In the genomic region with DNA sequence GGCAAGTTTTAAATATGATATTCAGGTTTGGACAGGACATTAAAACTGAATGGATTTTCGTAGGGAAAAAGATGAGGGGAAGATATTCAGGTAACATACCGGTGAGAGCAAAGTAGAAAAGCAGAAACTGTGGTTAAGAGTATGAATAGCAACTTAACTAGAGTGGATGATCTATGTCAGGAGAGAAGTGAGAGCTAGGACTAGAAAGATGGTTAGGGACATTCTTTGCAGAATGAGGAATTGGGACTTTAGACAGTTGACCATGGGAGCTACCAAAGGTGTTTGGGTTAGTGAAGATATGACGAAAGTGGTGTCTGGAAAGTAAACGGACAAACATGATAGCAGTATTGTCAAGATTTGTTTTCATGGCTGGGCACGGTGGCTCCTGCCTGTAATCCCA, we compare ENCODE assay signal across 17 cellular contexts. TPM values are rescaled to one million over a fixed set of nuclear protein-coding genes. Genes with fewer than 3 reads are reported as not detected.
DNase-seq lines count a peak whose midpoint lies in the region; ATAC-seq and TF ChIP-seq lines count a peak whose summit lies in the region.
"Had no signal": no experiment of that assay in that cellular context is flagged by ENCODE, and none has a peak within 500 bp of the region (broad histone marks: within the 10 kb centered on the region; RNA-seq: fewer than 3 reads in every experiment).

No MANE protein-coding gene starts in this region.

- peaks cover 4% of the 10 kb centered on the region for H3K9me3 ChIP-seq in WERI-Rb-1 (ENCODE audit: severe bottlenecking)
- H3K9me3 ChIP-seq: BE2C, SJSA1 had no signal

- H3K79me1 ChIP-seq in mesendoderm (ENCODE audit: low read length) = no peaks in the 10 kb centered on the region

- no peak overlapping the region for H2AK5ac ChIP-seq in mesendoderm (ENCODE audit: low read length)

- TF ChIP-seq CTCF in GM12864 (IDR thresholded peaks at IDR 0.05; ENCODE audit: low read depth, low read length, missing control alignments) (no peak), WERI-Rb-1 (IDR thresholded peaks at IDR 0.05; ENCODE audit: low read depth, low read length) (no peak)

- H4K5ac ChIP-seq in mesendoderm (ENCODE audit: low read length) = no peak overlapping the region

- no peaks in the 10 kb centered on the region for H3K27me3 ChIP-seq in WERI-Rb-1 (ENCODE audit: insufficient read depth, low read depth, severe bottlenecking)
- H3K27me3 ChIP-seq in mesendoderm (ENCODE audit: insufficient read depth, low read length, poor library complexity) = no peaks in the 10 kb centered on the region
- H3K27me3 ChIP-seq: BE2C, SJSA1 had no signal

- H3K36me3 ChIP-seq in WERI-Rb-1 (no peaks in the 10 kb centered on the region), mesendoderm (ENCODE audit: control insufficient read depth, insufficient read depth, low read length) (no peaks in the 10 kb centered on the region)
- H3K36me3 ChIP-seq: BE2C, SJSA1 had no signal

- DNase-seq in GM12864 (ENCODE audit: low read depth) (peak; percentile 2), SKM-1 treated with dmso at 0.1 percent for 144 hours (lab: John Stamatoyannopoulos, UW; ENCODE audit: unreplicated experiment) (peak; percentile 8), WERI-Rb-1 (no peak), NCI-H510A (lab: John Stamatoyannopoulos, UW) (no peak), iPS-NIHi11 (ENCODE audit: low spot score) (no peak), mesendoderm (no peak)
- DNase-seq: BE2C; CD4-positive, alpha-beta T cell; DMS153; GDM1; NCI-H1417 treated with DMSO at 0.1 percent for 48 hours; NCI-H2029; NCI-H345; NCI-H526 had no signal

- H3K79me2 ChIP-seq in mesendoderm (ENCODE audit: control insufficient read depth, insufficient read depth, low read length) = no peaks in the 10 kb centered on the region

- no peak overlapping the region for H3K18ac ChIP-seq in mesendoderm (ENCODE audit: low read length)

- no peak overlapping the region for H2BK5ac ChIP-seq in mesendoderm (ENCODE audit: low read length)

- no peak overlapping the region for H3K4ac ChIP-seq in mesendoderm (ENCODE audit: low read depth, low read length)

- no peak overlapping the region for H2BK120ac ChIP-seq in mesendoderm (ENCODE audit: low read depth, low read length)

- ATAC-seq in GM21515 (IDR thresholded peaks at IDR 0.05; ENCODE audit: unreplicated experiment) = peak; percentile 46
- peak; percentile 31 for ATAC-seq in HG03442 (IDR thresholded peaks at IDR 0.05; ENCODE audit: unreplicated experiment)

- no peak overlapping the region for H4K8ac ChIP-seq in mesendoderm (ENCODE audit: low read depth, low read length)

- no CpG with 5 or more reads among the region's 5 CpGs for WGBS in mesendoderm (ENCODE audit: extremely low coverage, insufficient coverage, low lambda C conversion rate)

- H3K9ac ChIP-seq in mesendoderm (ENCODE audit: low read length) = no peak overlapping the region

- H3K4me3 ChIP-seq in GM12864 (ENCODE audit: low read depth, low read length) (no peak overlapping the region), WERI-Rb-1 (ENCODE audit: low read depth, low read length) (no peak overlapping the region), mesendoderm (ENCODE audit: low read length) (no peak overlapping the region)
- H3K4me3 ChIP-seq: SJSA1 had no signal

- H3K4me1 ChIP-seq in mesendoderm (ENCODE audit: control insufficient read depth, low read depth, low read length) = no peaks in the 10 kb centered on the region
- H3K4me1 ChIP-seq: BE2C, SJSA1 had no signal

- H3K56ac ChIP-seq in mesendoderm (ENCODE audit: low read length) = no peak overlapping the region

- H3K23ac ChIP-seq in mesendoderm (ENCODE audit: low read length) = no peak overlapping the region

- no peak overlapping the region for H2BK15ac ChIP-seq in mesendoderm (replicated peaks; ENCODE audit: low read depth)

- H3K27ac ChIP-seq in WERI-Rb-1 (no peak overlapping the region), mesendoderm (ENCODE audit: low read depth, low read length) (no peak overlapping the region)
- H3K27ac ChIP-seq: SJSA1 had no signal

- no peak overlapping the region for H3K4me2 ChIP-seq in mesendoderm (ENCODE audit: low read length)

RNA-seq across cellular contexts. Expression of a gene that starts 45.2 kb away (rescaled TPM):
- 218 TPM for polyA plus RNA-seq in mesendoderm (2013, experiment 1 of 2)
- polyA plus RNA-seq in mesendoderm (2013, experiment 2 of 2) = 225 TPM

Comparison
In these comparisons a context has a peak if more than half of its experiments do, and no peak if none do; other contexts are left out.
1. DNase-seq: peak in GM12864 (single experiment) and SKM-1 treated with dmso at 0.1 percent for 144 hours (single experiment); none in WERI-Rb-1 (single experiment), NCI-H510A (single experiment), iPS-NIHi11 (single experiment) and mesendoderm (single experiment).